ENCODE assay signal across 20 cellular contexts in the genomic region with DNA sequence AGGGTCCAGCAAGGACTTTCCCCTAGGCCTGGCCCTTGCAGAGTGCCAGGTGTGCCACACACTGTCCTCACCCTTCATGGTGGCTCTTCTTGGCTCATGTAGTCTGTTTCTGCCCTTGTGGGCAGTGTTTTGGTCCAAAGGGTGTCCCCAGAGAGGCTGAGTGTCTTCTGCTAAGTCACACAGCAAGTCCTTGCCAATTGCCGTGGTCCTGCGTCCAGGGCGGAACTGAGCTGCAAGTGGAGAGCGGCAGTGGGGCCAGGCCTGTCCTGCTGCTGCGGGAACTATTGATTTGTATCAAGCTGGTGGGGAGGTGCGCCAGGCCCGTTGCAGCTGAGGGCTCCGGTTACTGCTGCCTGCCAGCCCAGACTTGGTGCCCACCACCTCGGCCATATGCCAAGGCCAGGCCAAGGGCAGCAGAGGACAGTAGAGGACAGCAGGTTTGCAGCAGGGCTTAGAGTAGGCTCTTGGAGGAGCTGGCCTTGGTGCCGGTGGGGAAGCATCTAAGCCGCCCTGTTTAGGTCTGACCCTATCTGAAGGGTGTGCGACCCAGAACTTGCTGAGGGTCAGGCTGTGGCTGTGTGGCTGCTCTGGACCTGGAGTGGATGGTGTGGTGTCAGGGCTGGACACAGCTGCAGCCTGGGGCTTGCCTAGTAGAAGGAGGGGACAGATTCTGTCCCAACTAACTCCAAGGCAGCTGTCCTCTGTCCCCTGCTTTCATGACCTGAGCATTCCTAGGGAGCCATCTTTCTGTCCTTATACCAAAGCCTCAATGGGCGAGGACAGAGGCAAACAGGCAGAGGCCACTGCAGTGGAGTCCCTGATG. TPM values are rescaled to one million over a fixed set of nuclear protein-coding genes. Genes with fewer than 3 reads are reported as not detected.
"Had no signal": no experiment of that assay in that cellular context is flagged by ENCODE, and none has a peak within 500 bp of the region (broad histone marks: within the 10 kb centered on the region; RNA-seq: fewer than 3 reads in every experiment).

No MANE protein-coding gene starts in this region.

- H3K27ac Mint-ChIP-seq: activated CD8-positive, alpha-beta memory T cell treated with anti-CD3 and anti-CD28 coated beads, Interleukin-2, amount 10 ng/mL, durations not matched to agents 7 days and 5 days; activated T-helper 1 cell treated with anti-CD3 and anti-CD28 coated beads, Interleukin-12 subunit alpha, Interleukin-12 subunit beta, Interleukin-2, Interleukin-4 antibody, amounts not matched to agents 30 ng/mL and 10 ng/mL and 1 ng/mL, durations not matched to agents 14 hours and 24 hours and 36 hours; brain; effector memory CD8-positive, alpha-beta T cell had no signal

- ATAC-seq: activated CD8-positive, alpha-beta memory T cell treated with anti-CD3 and anti-CD28 coated beads, Interleukin-2, amount 10 ng/mL, durations not matched to agents 7 days and 5 days; effector memory CD8-positive, alpha-beta T cell; gastroesophageal sphincter had no signal

- H3K36me3 ChIP-seq: prostate gland had no signal

- H3K27ac ChIP-seq: epithelial cell of prostate, gastroesophageal sphincter, prostate gland, stomach, thoracic aorta had no signal

- H3K27me3 Mint-ChIP-seq: activated CD8-positive, alpha-beta memory T cell treated with anti-CD3 and anti-CD28 coated beads, Interleukin-2, amount 10 ng/mL, durations not matched to agents 7 days and 5 days; activated naive CD4-positive, alpha-beta T cell treated with anti-CD3 and anti-CD28 coated beads, Interleukin-2, amount 50 U/mL, for 24 hours; brain; central memory CD8-positive, alpha-beta T cell; effector memory CD8-positive, alpha-beta T cell had no signal

- H3K4me3 Mint-ChIP-seq: activated CD8-positive, alpha-beta memory T cell treated with anti-CD3 and anti-CD28 coated beads, Interleukin-2, amount 10 ng/mL, durations not matched to agents 7 days and 5 days; activated naive CD4-positive, alpha-beta T cell treated with anti-CD3 and anti-CD28 coated beads, Interleukin-2, amount 50 U/mL, for 24 hours; activated T-helper 1 cell treated with anti-CD3 and anti-CD28 coated beads, Interleukin-12 subunit alpha, Interleukin-12 subunit beta, Interleukin-2, Interleukin-4 antibody, amounts not matched to agents 30 ng/mL and 10 ng/mL and 1 ng/mL, durations not matched to agents 14 hours and 24 hours and 36 hours; brain; central memory CD8-positive, alpha-beta T cell; effector memory CD8-positive, alpha-beta T cell had no signal

- H3K36me3 Mint-ChIP-seq: activated CD8-positive, alpha-beta memory T cell treated with anti-CD3 and anti-CD28 coated beads, Interleukin-2, amount 10 ng/mL, durations not matched to agents 7 days and 5 days had no signal

- H3K27me3 ChIP-seq: gastroesophageal sphincter, stomach had no signal

- H3K9me3 ChIP-seq: gastroesophageal sphincter, prostate gland, stomach, thoracic aorta had no signal

- H3K9me3 Mint-ChIP-seq: activated naive CD4-positive, alpha-beta T cell treated with anti-CD3 and anti-CD28 coated beads, Interleukin-2, amount 50 U/mL, for 24 hours; activated T-helper 1 cell treated with anti-CD3 and anti-CD28 coated beads, Interleukin-12 subunit alpha, Interleukin-12 subunit beta, Interleukin-2, Interleukin-4 antibody, amounts not matched to agents 30 ng/mL and 10 ng/mL and 1 ng/mL, durations not matched to agents 14 hours and 24 hours and 36 hours; brain; central memory CD8-positive, alpha-beta T cell; effector memory CD8-positive, alpha-beta T cell had no signal

- DNase-seq: activated CD4-positive, alpha-beta T cell treated with anti-CD3 and anti-CD28 coated beads, Interleukin-2, amount 50 U/mL, for 4 hours; activated CD8-positive, alpha-beta memory T cell treated with anti-CD3 and anti-CD28 coated beads, Interleukin-2, amount 10 ng/mL, durations not matched to agents 7 days and 5 days; amygdala; cortex of kidney; effector memory CD8-positive, alpha-beta T cell; stimulated activated CD4-positive, alpha-beta T cell treated with anti-CD3 and anti-CD28 coated beads, Interleukin-15, amount 100 ng/mL, for 24 hours; stimulated activated CD4-positive, alpha-beta T cell treated with anti-CD3 and anti-CD28 coated beads, Interleukin-4, amount 100 ng/mL, for 24 hours; stomach; SW 1271 had no signal

- H3K4me3 ChIP-seq: gastroesophageal sphincter, prostate gland, stomach, thoracic aorta had no signal

RNA-seq across cellular contexts. Expression of gene AMIGO3, which starts 4.5 kb away (rescaled TPM):
- total RNA-seq: liver, mesenteric fat pad, urinary bladder had no signal
